ENCODE assay signal across 30 cellular contexts in the genomic region with DNA sequence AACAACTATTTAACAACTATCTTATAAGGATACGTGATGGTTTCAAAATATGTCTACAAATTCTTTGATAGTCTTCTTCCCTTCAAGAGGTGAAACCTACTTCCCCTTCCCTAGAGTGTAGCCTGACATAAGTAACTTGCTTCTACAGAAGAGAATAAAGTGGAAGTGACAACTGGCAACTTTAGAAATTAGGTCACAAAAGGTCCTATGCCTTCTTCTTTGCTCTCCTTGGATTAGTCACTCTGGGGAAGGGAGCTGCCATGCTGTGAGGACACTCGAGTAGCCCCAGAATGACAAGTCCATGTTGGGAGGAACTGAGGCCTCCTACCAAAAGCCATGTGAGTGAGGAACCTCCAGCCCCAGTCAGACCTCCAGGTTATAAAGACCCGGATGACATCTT. TPM values are rescaled to one million over a fixed set of nuclear protein-coding genes. Genes with fewer than 3 reads are reported as not detected.
DNase-seq lines count a peak whose midpoint lies in the region; ATAC-seq and TF ChIP-seq lines count a peak whose summit lies in the region.
"Had no signal": no experiment of that assay in that cellular context is flagged by ENCODE, and none has a peak within 500 bp of the region (broad histone marks: within the 10 kb centered on the region; RNA-seq: fewer than 3 reads in every experiment).

No MANE protein-coding gene starts in this region.

- peaks cover 79% of the 10 kb centered on the region for H3K36me3 ChIP-seq in upper lobe of right lung
- no peaks in the 10 kb centered on the region for H3K36me3 ChIP-seq in ovary

- H3K36me3 Mint-ChIP-seq in activated T-cell treated with anti-CD3 and anti-CD28 coated beads, Interleukin-2, amount 50 U/mL, for 24 hours (ENCODE audit: low read depth), result peaks cover 95% of the 10 kb centered on the region
- peaks cover 10 to 21% of the 10 kb centered on the region in 2 donors for H3K36me3 Mint-ChIP-seq in activated T-cell treated with anti-CD3 and anti-CD28 coated beads, Interleukin-2, amount 50 U/mL, for 72 hours (ENCODE audit: insufficient read depth in 2 of 2)
- H3K36me3 Mint-ChIP-seq in dendritic cell treated with granulocyte-macrophage colony-stimulating factor and Interleukin-4, amounts not matched to agents 40 ng/mL and 50 ng/mL, for 4 days (ENCODE audit: low read depth), result peaks cover 89% of the 10 kb centered on the region

- H3K27ac ChIP-seq in upper lobe of right lung, result no peak overlapping the region
- no peak overlapping the region for H3K27ac ChIP-seq in ovary
- H3K27ac ChIP-seq: body of pancreas, hepatocyte, tibial artery had no signal

- no peaks in the 10 kb centered on the region for H3K27me3 Mint-ChIP-seq in activated T-cell treated with anti-CD3 and anti-CD28 coated beads, Interleukin-2, amount 50 U/mL, for 24 hours
- H3K27me3 Mint-ChIP-seq in activated T-cell treated with anti-CD3 and anti-CD28 coated beads, Interleukin-2, amount 50 U/mL, for 72 hours (ENCODE audit: low read depth), result no peaks in the 10 kb centered on the region
- no peaks in the 10 kb centered on the region for H3K27me3 Mint-ChIP-seq in dendritic cell treated with granulocyte-macrophage colony-stimulating factor and Interleukin-4, amounts not matched to agents 40 ng/mL and 50 ng/mL, for 4 days
- H3K27me3 Mint-ChIP-seq: stimulated activated naive CD8-positive, alpha-beta T cell treated with anti-CD3 and anti-CD28 coated beads, Interleukin-15, amount 100 ng/mL, for 72 hours had no signal

- H3K9me3 ChIP-seq in upper lobe of right lung, result no peaks in the 10 kb centered on the region
- H3K9me3 ChIP-seq in ovary, result no peaks in the 10 kb centered on the region
- H3K9me3 ChIP-seq: BE2C, body of pancreas, mucosa of descending colon, tibial artery had no signal

- TF ChIP-seq POLR2A in ovary (IDR thresholded peaks at IDR 0.05), result no peak

- H3K4me1 Mint-ChIP-seq in activated T-cell treated with anti-CD3 and anti-CD28 coated beads, Interleukin-2, amount 50 U/mL, for 24 hours (ENCODE audit: low read depth), result peaks cover 50% of the 10 kb centered on the region
- H3K4me1 Mint-ChIP-seq in activated T-cell treated with anti-CD3 and anti-CD28 coated beads, Interleukin-2, amount 50 U/mL, for 72 hours (ENCODE audit: low read depth), result peaks cover 8% of the 10 kb centered on the region
- H3K4me1 Mint-ChIP-seq in dendritic cell treated with granulocyte-macrophage colony-stimulating factor and Interleukin-4, amounts not matched to agents 40 ng/mL and 50 ng/mL, for 4 days (ENCODE audit: low read depth), result peaks cover 28% of the 10 kb centered on the region
- H3K4me1 Mint-ChIP-seq: stimulated activated naive CD8-positive, alpha-beta T cell treated with anti-CD3 and anti-CD28 coated beads, Interleukin-15, amount 100 ng/mL, for 72 hours had no signal

- no peak overlapping the region for H3K4me3 Mint-ChIP-seq in activated T-cell treated with anti-CD3 and anti-CD28 coated beads, Interleukin-2, amount 50 U/mL, for 24 hours
- no peak overlapping the region for H3K4me3 Mint-ChIP-seq in activated T-cell treated with anti-CD3 and anti-CD28 coated beads, Interleukin-2, amount 50 U/mL, for 72 hours
- no peak overlapping the region for H3K4me3 Mint-ChIP-seq in dendritic cell treated with granulocyte-macrophage colony-stimulating factor and Interleukin-4, amounts not matched to agents 40 ng/mL and 50 ng/mL, for 4 days
- H3K4me3 Mint-ChIP-seq: HFFc6; stimulated activated naive CD8-positive, alpha-beta T cell treated with anti-CD3 and anti-CD28 coated beads, Interleukin-15, amount 100 ng/mL, for 72 hours had no signal

- intact Hi-C loops in dendritic cell treated with granulocyte-macrophage colony-stimulating factor and Interleukin-4, amounts not matched to agents 40 ng/mL and 50 ng/mL, for 4 days (cut with micrococcal nuclease), result no loop called here
- intact Hi-C loops in upper lobe of right lung (cut with DNase I) (no loop called here), ovary (cut with DNase I) (no loop called here)

- ATAC-seq in activated T-cell treated with anti-CD3 and anti-CD28 coated beads, Interleukin-2, amount 50 U/mL, for 72 hours (replicated peaks in 1 of 2), result no peak
- ATAC-seq in upper lobe of right lung (peak; percentile 82), GM19023 (IDR thresholded peaks at IDR 0.05; ENCODE audit: unreplicated experiment) (no peak)
- ATAC-seq: body of pancreas; esophagus mucosa; left ventricle myocardium superior; mucosa of descending colon; stimulated activated naive CD8-positive, alpha-beta T cell treated with anti-CD3 and anti-CD28 coated beads, Interleukin-15, amount 100 ng/mL, for 72 hours had no signal

- H3K27me3 ChIP-seq in upper lobe of right lung (no peaks in the 10 kb centered on the region), ovary (no peaks in the 10 kb centered on the region)
- H3K27me3 ChIP-seq: BE2C, body of pancreas, hepatocyte, tibial artery had no signal

- WGBS in ovary, 3 donors, result 56 to 69% (median 60%) methylated on average over 3 of the region's 3 CpGs

- peaks cover 4% of the 10 kb centered on the region for H3K9me3 Mint-ChIP-seq in activated T-cell treated with anti-CD3 and anti-CD28 coated beads, Interleukin-2, amount 50 U/mL, for 24 hours
- peaks cover 0 to 2% of the 10 kb centered on the region in 2 donors for H3K9me3 Mint-ChIP-seq in activated T-cell treated with anti-CD3 and anti-CD28 coated beads, Interleukin-2, amount 50 U/mL, for 72 hours
- peaks cover 8% of the 10 kb centered on the region for H3K9me3 Mint-ChIP-seq in dendritic cell treated with granulocyte-macrophage colony-stimulating factor and Interleukin-4, amounts not matched to agents 40 ng/mL and 50 ng/mL, for 4 days
- H3K9me3 Mint-ChIP-seq: HFFc6; stimulated activated naive CD8-positive, alpha-beta T cell treated with anti-CD3 and anti-CD28 coated beads, Interleukin-15, amount 100 ng/mL, for 72 hours had no signal

- H3K27ac Mint-ChIP-seq in activated T-cell treated with anti-CD3 and anti-CD28 coated beads, Interleukin-2, amount 50 U/mL, for 24 hours, result peak overlapping the region; percentile 34
- H3K27ac Mint-ChIP-seq in activated T-cell treated with anti-CD3 and anti-CD28 coated beads, Interleukin-2, amount 50 U/mL, for 72 hours, result no peak overlapping the region
- peak overlapping the region; percentile 59 for H3K27ac Mint-ChIP-seq in dendritic cell treated with granulocyte-macrophage colony-stimulating factor and Interleukin-4, amounts not matched to agents 40 ng/mL and 50 ng/mL, for 4 days
- H3K27ac Mint-ChIP-seq: HFFc6 had no signal

- no peak for TF ChIP-seq CTCF in upper lobe of right lung (IDR thresholded peaks at IDR 0.05)
- no peak for TF ChIP-seq CTCF in ovary (IDR thresholded peaks at IDR 0.05)

- no peak for DNase-seq in activated T-cell treated with anti-CD3 and anti-CD28 coated beads, Interleukin-2, amount 50 U/mL, for 24 hours
- no peak for DNase-seq in activated T-cell treated with anti-CD3 and anti-CD28 coated beads, Interleukin-2, amount 50 U/mL, for 72 hours
- peak; percentile 17 for DNase-seq in OCI-M1 (lab: John Stamatoyannopoulos, UW)
- DNase-seq in upper lobe of right lung, result no peak
- DNase-seq in T-helper 2 cell, result no peak
- DNase-seq in ovary, result no peak
- DNase-seq: activated CD4-positive, alpha-beta T cell treated with anti-CD3 and anti-CD28 coated beads for 48 hours; activated effector memory CD4-positive, alpha-beta T cell treated with anti-CD3 and anti-CD28 coated beads, Interleukin-2, amount 50 U/mL, for 16 hours; BE2C; body of pancreas; Calu3; effector CD8-positive, alpha-beta T cell; foreskin melanocyte; HFFc6; left ventricle myocardium superior; mucosa of descending colon; NCI-H1417; NCI-H2081 treated with DMSO at 0.1 percent for 48 hours; NCI-H446; stimulated activated CD4-positive, alpha-beta T cell treated with anti-CD3 and anti-CD28 coated beads, Interleukin-2, amount 100 ng/mL, for 48 hours; stimulated activated naive CD8-positive, alpha-beta T cell treated with anti-CD3 and anti-CD28 coated beads, Interleukin-15, amount 100 ng/mL, for 72 hours; SW 1271; tibial artery had no signal

- H3K4me1 ChIP-seq in upper lobe of right lung (no peaks in the 10 kb centered on the region), ovary (ENCODE audit: insufficient read depth) (no peaks in the 10 kb centered on the region)
- H3K4me1 ChIP-seq: BE2C, tibial artery had no signal

- TF ChIP-seq EP300 in ovary (IDR thresholded peaks at IDR 0.05), result no peak

- H3K4me3 ChIP-seq in upper lobe of right lung, result no peak overlapping the region
- no peak overlapping the region for H3K4me3 ChIP-seq in ovary
- H3K4me3 ChIP-seq: body of pancreas, hepatocyte, mucosa of descending colon, tibial artery had no signal

RNA-seq across cellular contexts. Expression of a gene that starts 19.2 kb away (rescaled TPM):
- total RNA-seq in activated T-cell treated with anti-CD3 and anti-CD28 coated beads, Interleukin-2, amount 50 U/mL, for 72 hours, result 10 to 100 TPM; 48.6 to 50.3 TPM
- total RNA-seq in upper lobe of right lung (118 TPM), ovary (10 to 100 TPM; 48.6 to 87.8 (median 77.4) TPM)
- 10 to 100 TPM; 31.7 to 99.2 TPM for polyA plus RNA-seq in ovary

RNA-seq across cellular contexts. Expression of a gene that starts 28.0 kb away (rescaled TPM):
- under 1 TPM in 1 of 2 donors, not detected in 1; 0.65 TPM for total RNA-seq in activated T-cell treated with anti-CD3 and anti-CD28 coated beads, Interleukin-2, amount 50 U/mL, for 72 hours
- total RNA-seq in upper lobe of right lung (not detected), ovary (under 1 TPM in 1 of 7 donors, not detected in 6; 0.45 TPM)
- polyA plus RNA-seq in ovary, result under 1 TPM in 1 of 2 donors, not detected in 1; 0.08 TPM
- total RNA-seq: A172, body of pancreas, Calu3, Daoy, esophagus mucosa, hepatocyte, left ventricle myocardium superior, mucosa of descending colon, renal cortical epithelial cell had no signal

RNA-seq across cellular contexts. Expression of a gene that starts 31.5 kb away (rescaled TPM):
- total RNA-seq in activated T-cell treated with anti-CD3 and anti-CD28 coated beads, Interleukin-2, amount 50 U/mL, for 72 hours, result 10 to 100 TPM; 45.7 to 47.5 TPM
- total RNA-seq in upper lobe of right lung (32.2 TPM), ovary (10 to 100 TPM; 21.9 to 40.0 (median 29.3) TPM)
- 10 to 100 TPM; 21.9 to 88.0 TPM for polyA plus RNA-seq in ovary
